ENCODE assay signal across 35 cellular contexts in the genomic region with DNA sequence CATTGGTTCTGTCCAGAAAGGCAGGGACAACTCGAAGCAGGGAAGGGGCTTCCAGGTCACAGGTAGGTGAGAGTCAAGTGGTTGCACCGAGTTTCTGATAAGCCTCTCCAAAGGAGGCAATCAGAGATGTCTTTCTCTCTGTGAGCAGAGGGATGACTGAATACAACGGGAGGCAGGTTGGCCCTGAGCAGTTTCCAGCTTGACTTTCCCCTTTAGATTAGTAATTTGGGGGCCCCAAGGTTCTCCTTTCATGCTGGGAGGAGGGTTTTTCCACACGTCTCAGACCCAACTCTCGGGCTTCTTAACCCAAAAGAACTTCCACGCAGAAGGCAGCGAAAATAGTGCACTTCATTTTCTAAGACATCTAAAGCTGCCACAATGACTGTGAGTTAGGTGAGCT.
"Had no signal": no experiment of that assay in that cellular context is flagged by ENCODE, and none has a peak within 500 bp of the region (broad histone marks: within the 10 kb centered on the region; RNA-seq: fewer than 3 reads in every experiment).

No MANE protein-coding gene starts in this region.

- H3K9me3 Mint-ChIP-seq: activated B cell treated with CpG ODN at 0.5 μM for 24 hours; T-helper 1 cell treated with Interleukin-12 subunit alpha and Interleukin-12 subunit beta and Interleukin-4 antibody, amounts not matched to agents 30 μg/mL and 1 μg/mL, for 36 hours; T-helper 2 cell treated with Interferon-gamma antibody and Interleukin-4, amounts not matched to agents 5 μg/mL and 100 μg/mL, for 36 hours had no signal

- H3K4me1 ChIP-seq: breast epithelium had no signal

- H3K27ac ChIP-seq: body of pancreas, brain microvascular endothelial cell, breast epithelium, VCaP had no signal

- H3K27me3 ChIP-seq: body of pancreas, brain microvascular endothelial cell, breast epithelium had no signal

- FAIRE-seq: astrocyte, TTC549 had no signal

- H3K36me3 ChIP-seq: brain microvascular endothelial cell, breast epithelium had no signal

- DNase-seq: activated B cell treated with CpG ODN at 0.5 μM for 24 hours; activated CD4-positive, alpha-beta memory T cell treated with anti-CD3 and anti-CD28 coated beads for 36 hours; activated CD4-positive, alpha-beta T cell treated with anti-CD3 and anti-CD28 coated beads for 4 hours; activated CD4-positive, alpha-beta T cell treated with anti-CD3 and anti-CD28 coated beads, Interleukin-2, amount 10 ng/mL, durations not matched to agents 7 days and 5 days; activated CD4-positive, alpha-beta T cell treated with anti-CD3 and anti-CD28 coated beads, Interleukin-2, amount 50 U/mL, for 4 hours; activated CD4-positive, CD25-positive, alpha-beta regulatory T cell treated with anti-CD3 and anti-CD28 coated beads, Interleukin-2, amount 50 U/mL, for 72 hours; activated CD8-positive, alpha-beta memory T cell treated with anti-CD3 and anti-CD28 coated beads, Interleukin-2, amount 50 U/mL, for 4 hours; activated CD8-positive, alpha-beta T cell treated with anti-CD3 and anti-CD28 coated beads for 36 hours; activated gamma-delta T cell; activated naive CD4-positive, alpha-beta T cell treated with anti-CD3 and anti-CD28 coated beads, Interleukin-2, amount 10 ng/mL, durations not matched to agents 7 days and 5 days; activated naive CD4-positive, alpha-beta T cell treated with Interleukin-2 at 50 U/mL for 16 hours; activated naive CD8-positive, alpha-beta T cell treated with anti-CD3 and anti-CD28 coated beads, Interleukin-2, amount 10 ng/mL, durations not matched to agents 7 days and 5 days; activated naive CD8-positive, alpha-beta T cell treated with anti-CD3 and anti-CD28 coated beads, Interleukin-2, amount 50 U/mL, for 24 hours; activated T-cell treated with anti-CD3 and anti-CD28 coated beads for 4 hours; activated T-cell treated with anti-CD3 and anti-CD28 coated beads, Interleukin-2, amount 50 U/mL, for 1 hour; activated T-cell treated with anti-CD3 and anti-CD28 coated beads, Interleukin-2, amount 50 U/mL, for 4 hours; activated T-cell treated with anti-CD3 and anti-CD28 coated beads, Interleukin-2, amount 50 U/mL, for 72 hours; amygdala; body of pancreas; brain microvascular endothelial cell; central memory CD4-positive, alpha-beta T cell; SW 1271; T-helper 1 cell; T-helper 2 cell; T-helper 9 cell had no signal

- H3K4me3 Mint-ChIP-seq: activated B cell treated with CpG ODN at 0.5 μM for 24 hours; activated CD4-positive, alpha-beta memory T cell treated with anti-CD3 and anti-CD28 coated beads for 36 hours; activated CD4-positive, alpha-beta T cell treated with anti-CD3 and anti-CD28 coated beads, Interleukin-2, amount 10 ng/mL, durations not matched to agents 7 days and 5 days; activated CD8-positive, alpha-beta T cell treated with anti-CD3 and anti-CD28 coated beads for 36 hours; activated naive CD4-positive, alpha-beta T cell treated with anti-CD3 and anti-CD28 coated beads, Interleukin-2, amount 10 ng/mL, durations not matched to agents 7 days and 5 days; activated naive CD4-positive, alpha-beta T cell treated with anti-CD3 and anti-CD28 coated beads, Interleukin-2, amount 50 U/mL, for 24 hours; activated naive CD8-positive, alpha-beta T cell; activated naive CD8-positive, alpha-beta T cell treated with anti-CD3 and anti-CD28 coated beads, Interleukin-2, amount 10 ng/mL, durations not matched to agents 7 days and 5 days; activated naive CD8-positive, alpha-beta T cell treated with anti-CD3 and anti-CD28 coated beads, Interleukin-2, amount 50 U/mL, for 24 hours; activated T-cell treated with anti-CD3 and anti-CD28 coated beads, Interleukin-2, amount 50 U/mL, for 4 hours; activated T-cell treated with anti-CD3 and anti-CD28 coated beads, Interleukin-2, amount 50 U/mL, for 72 hours; activated T-helper 1 cell treated with anti-CD3 and anti-CD28 coated beads, Interleukin-12 subunit alpha, Interleukin-12 subunit beta, Interleukin-2, Interleukin-4 antibody, amounts not matched to agents 30 ng/mL and 10 ng/mL and 1 ng/mL, durations not matched to agents 14 hours and 24 hours and 36 hours; activated T-helper 17 cell treated with anti-CD3 and anti-CD28 coated beads, Interleukin-2, amount 50 U/mL, for 72 hours; T-helper 1 cell treated with Interleukin-12 subunit alpha and Interleukin-12 subunit beta and Interleukin-4 antibody, amounts not matched to agents 30 μg/mL and 1 μg/mL, for 36 hours; T-helper 2 cell treated with Interferon-gamma antibody and Interleukin-4, amounts not matched to agents 5 μg/mL and 100 μg/mL, for 36 hours had no signal

- H3K4me3 ChIP-seq: body of pancreas, breast epithelium had no signal

- H3K36me3 Mint-ChIP-seq: activated naive CD4-positive, alpha-beta T cell treated with anti-CD3 and anti-CD28 coated beads, Interleukin-2, amount 10 ng/mL, durations not matched to agents 7 days and 5 days; activated naive CD8-positive, alpha-beta T cell treated with anti-CD3 and anti-CD28 coated beads, Interleukin-2, amount 10 ng/mL, durations not matched to agents 7 days and 5 days had no signal

- H3K27ac Mint-ChIP-seq: activated B cell treated with CpG ODN at 0.5 μM for 24 hours; activated CD4-positive, alpha-beta memory T cell treated with anti-CD3 and anti-CD28 coated beads for 36 hours; activated CD4-positive, alpha-beta T cell treated with anti-CD3 and anti-CD28 coated beads, Interleukin-2, amount 10 ng/mL, durations not matched to agents 7 days and 5 days; activated CD8-positive, alpha-beta T cell treated with anti-CD3 and anti-CD28 coated beads for 36 hours; activated naive CD4-positive, alpha-beta T cell treated with anti-CD3 and anti-CD28 coated beads, Interleukin-2, amount 10 ng/mL, durations not matched to agents 7 days and 5 days; activated naive CD4-positive, alpha-beta T cell treated with anti-CD3 and anti-CD28 coated beads, Interleukin-2, amount 50 U/mL, for 24 hours; activated naive CD8-positive, alpha-beta T cell; activated naive CD8-positive, alpha-beta T cell treated with anti-CD3 and anti-CD28 coated beads, Interleukin-2, amount 10 ng/mL, durations not matched to agents 7 days and 5 days; activated naive CD8-positive, alpha-beta T cell treated with anti-CD3 and anti-CD28 coated beads, Interleukin-2, amount 50 U/mL, for 24 hours; activated T-cell treated with anti-CD3 and anti-CD28 coated beads, Interleukin-2, amount 50 U/mL, for 72 hours; activated T-helper 1 cell treated with anti-CD3 and anti-CD28 coated beads, Interleukin-12 subunit alpha, Interleukin-12 subunit beta, Interleukin-2, Interleukin-4 antibody, amounts not matched to agents 30 ng/mL and 10 ng/mL and 1 ng/mL, durations not matched to agents 14 hours and 24 hours and 36 hours; activated T-helper 17 cell treated with anti-CD3 and anti-CD28 coated beads, Interleukin-2, amount 50 U/mL, for 72 hours; T-helper 1 cell treated with Interleukin-12 subunit alpha and Interleukin-12 subunit beta and Interleukin-4 antibody, amounts not matched to agents 30 μg/mL and 1 μg/mL, for 36 hours; T-helper 2 cell treated with Interferon-gamma antibody and Interleukin-4, amounts not matched to agents 5 μg/mL and 100 μg/mL, for 36 hours had no signal

- H3K27me3 Mint-ChIP-seq: activated B cell treated with CpG ODN at 0.5 μM for 24 hours; activated CD4-positive, alpha-beta memory T cell treated with anti-CD3 and anti-CD28 coated beads for 36 hours; activated CD4-positive, alpha-beta T cell treated with anti-CD3 and anti-CD28 coated beads, Interleukin-2, amount 10 ng/mL, durations not matched to agents 7 days and 5 days; activated CD8-positive, alpha-beta T cell treated with anti-CD3 and anti-CD28 coated beads for 36 hours; activated naive CD4-positive, alpha-beta T cell treated with anti-CD3 and anti-CD28 coated beads, Interleukin-2, amount 10 ng/mL, durations not matched to agents 7 days and 5 days; activated naive CD4-positive, alpha-beta T cell treated with anti-CD3 and anti-CD28 coated beads, Interleukin-2, amount 50 U/mL, for 24 hours; activated naive CD8-positive, alpha-beta T cell; activated naive CD8-positive, alpha-beta T cell treated with anti-CD3 and anti-CD28 coated beads, Interleukin-2, amount 10 ng/mL, durations not matched to agents 7 days and 5 days; activated naive CD8-positive, alpha-beta T cell treated with anti-CD3 and anti-CD28 coated beads, Interleukin-2, amount 50 U/mL, for 24 hours; activated T-helper 17 cell treated with anti-CD3 and anti-CD28 coated beads, Interleukin-2, amount 50 U/mL, for 72 hours had no signal

- H3K4me1 Mint-ChIP-seq: activated B cell treated with CpG ODN at 0.5 μM for 24 hours; activated CD4-positive, alpha-beta T cell treated with anti-CD3 and anti-CD28 coated beads, Interleukin-2, amount 10 ng/mL, durations not matched to agents 7 days and 5 days; activated naive CD4-positive, alpha-beta T cell treated with anti-CD3 and anti-CD28 coated beads, Interleukin-2, amount 10 ng/mL, durations not matched to agents 7 days and 5 days; activated naive CD4-positive, alpha-beta T cell treated with anti-CD3 and anti-CD28 coated beads, Interleukin-2, amount 50 U/mL, for 24 hours; activated naive CD8-positive, alpha-beta T cell treated with anti-CD3 and anti-CD28 coated beads, Interleukin-2, amount 10 ng/mL, durations not matched to agents 7 days and 5 days; activated T-helper 17 cell treated with anti-CD3 and anti-CD28 coated beads, Interleukin-2, amount 50 U/mL, for 72 hours had no signal

- ATAC-seq: activated CD8-positive, alpha-beta T cell treated with anti-CD3 and anti-CD28 coated beads for 36 hours; activated naive CD8-positive, alpha-beta T cell treated with anti-CD3 and anti-CD28 coated beads, Interleukin-2, amount 50 U/mL, for 24 hours; activated T-cell treated with anti-CD3 and anti-CD28 coated beads, Interleukin-2, amount 50 U/mL, for 4 hours; activated T-cell treated with anti-CD3 and anti-CD28 coated beads, Interleukin-2, amount 50 U/mL, for 72 hours; activated T-helper 17 cell treated with anti-CD3 and anti-CD28 coated beads, Interleukin-2, amount 50 U/mL, for 72 hours; body of pancreas had no signal
